In the genomic region with DNA sequence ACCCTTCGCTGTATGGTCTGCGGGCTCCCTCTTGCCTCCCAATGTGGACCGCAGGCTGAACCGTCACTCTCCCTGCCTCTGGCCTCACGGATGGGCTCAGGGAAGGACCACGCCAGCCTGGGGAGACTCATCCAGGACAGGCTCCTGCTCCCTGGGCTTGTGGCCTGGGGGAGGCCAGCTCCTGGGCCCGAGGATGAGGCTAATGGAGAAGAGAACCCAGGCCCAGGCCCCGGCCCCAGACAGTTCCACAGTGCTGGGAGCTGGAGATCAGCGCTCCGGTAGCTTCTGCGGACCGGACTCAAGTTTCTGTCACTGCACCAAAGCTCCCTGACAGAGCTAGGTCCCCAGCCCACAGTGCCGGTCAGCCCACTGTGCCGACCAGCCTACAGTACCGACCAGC, we compare ENCODE assay signal across 31 cellular contexts. TPM values are rescaled to one million over a fixed set of nuclear protein-coding genes. Genes with fewer than 3 reads are reported as not detected.
"Had no signal": no experiment of that assay in that cellular context is flagged by ENCODE, and none has a peak within 500 bp of the region (broad histone marks: within the 10 kb centered on the region; RNA-seq: fewer than 3 reads in every experiment).

No MANE protein-coding gene starts in this region.

- H3K4me1 ChIP-seq: colonic mucosa, foreskin keratinocyte, parathyroid adenoma had no signal

- H3K4me3 Mint-ChIP-seq: dendritic cell treated with granulocyte-macrophage colony-stimulating factor and Interleukin-4, amounts not matched to agents 40 ng/mL and 50 ng/mL, for 4 days; naive thymus-derived CD8-positive, alpha-beta T cell; nephron progenitor cell; stimulated activated naive CD8-positive, alpha-beta T cell treated with anti-CD3 and anti-CD28 coated beads, Interleukin-15, amount 100 ng/mL, for 72 hours; type B pancreatic cell had no signal

- H3K9me3 Mint-ChIP-seq: dendritic cell treated with granulocyte-macrophage colony-stimulating factor and Interleukin-4, amounts not matched to agents 40 ng/mL and 50 ng/mL, for 4 days; naive thymus-derived CD8-positive, alpha-beta T cell; nephron progenitor cell; stimulated activated naive CD8-positive, alpha-beta T cell treated with anti-CD3 and anti-CD28 coated beads, Interleukin-15, amount 100 ng/mL, for 72 hours; type B pancreatic cell had no signal

- H3K27ac ChIP-seq: colonic mucosa, esophagus muscularis mucosa, foreskin keratinocyte, gastroesophageal sphincter, heart left ventricle, hepatocyte, lower lobe of right lung, neutrophil, parathyroid adenoma, suprapubic skin had no signal

- H3K4me3 ChIP-seq: colonic mucosa, esophagus muscularis mucosa, gastroesophageal sphincter, heart left ventricle, hepatocyte, lower lobe of right lung, smooth muscle cell, suprapubic skin had no signal

- H3K9me3 ChIP-seq: colonic mucosa, esophagus muscularis mucosa, gastroesophageal sphincter, heart left ventricle, lower lobe of right lung, neutrophil, suprapubic skin had no signal

- H3K36me3 Mint-ChIP-seq: naive thymus-derived CD8-positive, alpha-beta T cell; type B pancreatic cell had no signal

- H3K4me2 ChIP-seq: hepatocyte, smooth muscle cell had no signal

- H3K36me3 ChIP-seq: colonic mucosa, esophagus muscularis mucosa, gastroesophageal sphincter, heart left ventricle, lower lobe of right lung, neutrophil, suprapubic skin had no signal

- DNase-seq: colonic mucosa; effector CD8-positive, alpha-beta T cell; foreskin keratinocyte; heart left ventricle; left ventricle myocardium superior; lower lobe of right lung; naive thymus-derived CD8-positive, alpha-beta T cell; nephron progenitor cell; stimulated activated CD4-positive, alpha-beta T cell treated with anti-CD3 and anti-CD28 coated beads, Interleukin-12 subunit alpha, Interleukin-12 subunit beta, amount 100 ng/mL, for 4 hours; stimulated activated CD4-positive, alpha-beta T cell treated with anti-CD3 and anti-CD28 coated beads, Interleukin-1b, Interleukin-23, amount 100 ng/mL, for 48 hours; stimulated activated CD4-positive, alpha-beta T cell treated with anti-CD3 and anti-CD28 coated beads, Interleukin-4, amount 100 ng/mL, for 1 hour; stimulated activated CD8-positive, alpha-beta memory T cell treated with anti-CD3 and anti-CD28 coated beads, Interleukin-4, amount 100 ng/mL, for 48 hours; stimulated activated naive CD4-positive, alpha-beta T cell; stimulated activated naive CD8-positive, alpha-beta T cell treated with anti-CD3 and anti-CD28 coated beads, Interleukin-15, amount 100 ng/mL, for 72 hours had no signal

- H3K27ac Mint-ChIP-seq: nephron progenitor cell, progenitor cell of endocrine pancreas, type B pancreatic cell had no signal

- ATAC-seq: foreskin keratinocyte; gastroesophageal sphincter; heart left ventricle; left ventricle myocardium superior; lower lobe of right lung; naive thymus-derived CD8-positive, alpha-beta T cell; sciatic nerve; stimulated activated naive CD8-positive, alpha-beta T cell treated with anti-CD3 and anti-CD28 coated beads, Interleukin-15, amount 100 ng/mL, for 72 hours had no signal

- H3K27me3 ChIP-seq: colonic mucosa, heart left ventricle, hepatocyte, suprapubic skin had no signal

- H3K4me1 Mint-ChIP-seq: naive thymus-derived CD8-positive, alpha-beta T cell; stimulated activated naive CD8-positive, alpha-beta T cell treated with anti-CD3 and anti-CD28 coated beads, Interleukin-15, amount 100 ng/mL, for 72 hours had no signal

- H2AFZ ChIP-seq: hepatocyte, parathyroid adenoma had no signal

- H3K79me2 ChIP-seq: hepatocyte, parathyroid adenoma had no signal

- H3K9ac ChIP-seq: parathyroid adenoma had no signal

RNA-seq across cellular contexts. Expression of gene TAS1R1, which starts 50.2 kb away (rescaled TPM):
- total RNA-seq: cerebellum; colonic mucosa; endothelial cell of umbilical vein; epithelial cell of proximal tubule; esophagus muscularis mucosa; foreskin keratinocyte; gastroesophageal sphincter; heart left ventricle; hepatocyte; left ventricle myocardium superior; mesenteric fat pad; naive thymus-derived CD8-positive, alpha-beta T cell; progenitor cell of endocrine pancreas; sciatic nerve; smooth muscle cell; urinary bladder had no signal
- polyA plus RNA-seq: endothelial cell of umbilical vein, foreskin keratinocyte, heart left ventricle, hepatocyte, thymus had no signal
